In genomic region chr15:90001683-90002427, GRCh38 we compare ENCODE assay signal across 8 cellular contexts. TPM values are rescaled to one million over a fixed set of nuclear protein-coding genes. Genes with fewer than 3 reads are reported as not detected.
DNase-seq lines count a peak whose midpoint lies in the region; ATAC-seq and TF ChIP-seq lines count a peak whose summit lies in the region.

No MANE protein-coding gene starts in this region.

- ATAC-seq in HG02798 (IDR thresholded peaks at IDR 0.05; ENCODE audit: poor library complexity, unreplicated experiment), result peak; percentile 36
- ATAC-seq in HG03139 (IDR thresholded peaks at IDR 0.05; ENCODE audit: unreplicated experiment), result no peak

- H2BK12ac ChIP-seq in neuronal stem cell (ENCODE audit: low read length), result no peak overlapping the region

- no CpG with 5 or more reads among the region's 89 CpGs for WGBS in neuronal stem cell (ENCODE audit: extremely low coverage in 2 of 2, insufficient read length in 2 of 2, insufficient replicate concordance in 1 of 2), 2 donors
- 0 to 1% methylated on average over 33 to 56 of the region's 89 CpGs for WGBS in tibial nerve, 2 donors

- peak overlapping the region; percentile 64 for H2BK15ac ChIP-seq in neuronal stem cell (ENCODE audit: low read length)

- no peaks in the 10 kb centered on the region for H3K9me3 ChIP-seq in neuronal stem cell (replicated peaks in 1 of 2; ENCODE audit: control insufficient read depth in 2 of 2, insufficient read depth in 1 of 2, low read depth in 1 of 2, low read length in 2 of 2)
- no peaks in the 10 kb centered on the region for H3K9me3 ChIP-seq in tibial nerve

- H2AK5ac ChIP-seq in neuronal stem cell (ENCODE audit: low read depth, low read length), result no peak overlapping the region

- H3K14ac ChIP-seq in neuronal stem cell (ENCODE audit: low read length), result no peak overlapping the region

- H3K4me1 ChIP-seq in neuronal stem cell (ENCODE audit: control insufficient read depth in 2 of 2, insufficient read depth in 1 of 2, low read depth in 1 of 2, low read length in 2 of 2), result peaks cover 20 to 32% of the 10 kb centered on the region in 2 donors
- peaks cover 0 to 57% (median 19%) of the 10 kb centered on the region in 4 donors for H3K4me1 ChIP-seq in tibial nerve

- DNase-seq in GM10266 (ENCODE audit: extremely low spot score), result peak; percentile 91
- peak; percentile 68 for DNase-seq in RPMI7951 (ENCODE audit: low read depth)
- DNase-seq in activated gamma-delta T cell treated with anti-CD3 and anti-CD28 coated beads, Interleukin-2, amount 50 U/mL, for 16 hours (ENCODE audit: low read depth), result peak; percentile 38
- DNase-seq in foreskin melanocyte, result peak; percentile 18
- DNase-seq in neuronal stem cell (ENCODE audit: low spot score), result peak; percentile 48
- peak in 1 of 2 donors; percentile 55 for DNase-seq in tibial nerve (ENCODE audit: low spot score in 2 of 2)

- H3K18ac ChIP-seq in neuronal stem cell (ENCODE audit: low read length), result peak overlapping the region; percentile 87

- H2BK5ac ChIP-seq in neuronal stem cell (ENCODE audit: low read length), result peak overlapping the region; percentile 72

- H3K4me3 ChIP-seq in neuronal stem cell (ENCODE audit: low read length in 2 of 2) (peak overlapping the region; percentile 57 to 81), tibial nerve (peak overlapping the region; percentile 67 to 94 (median 76))

- no peak overlapping the region for H3K23ac ChIP-seq in neuronal stem cell (ENCODE audit: low read depth, low read length, poor library complexity)

- TF ChIP-seq EP300 in tibial nerve (IDR thresholded peaks at IDR 0.05), result no peak

- H3K4ac ChIP-seq in neuronal stem cell (ENCODE audit: low read length), result no peak overlapping the region

- H2BK120ac ChIP-seq in neuronal stem cell (ENCODE audit: low read depth, low read length), result peak overlapping the region; percentile 47

- H3K36me3 ChIP-seq in neuronal stem cell (replicated peaks in 1 of 2; ENCODE audit: control insufficient read depth in 2 of 2, insufficient read depth in 2 of 2, low read length in 2 of 2) (peaks cover 0 to 25% of the 10 kb centered on the region in 2 donors), tibial nerve (no peaks in the 10 kb centered on the region)

- TF ChIP-seq CTCF in GM10266 (IDR thresholded peaks at IDR 0.05; ENCODE audit: control insufficient read depth, insufficient read depth, low read depth, missing control alignments) (no peak), tibial nerve (IDR thresholded peaks at IDR 0.05) (peak in 2 of 5 experiments; percentile 12 to 17)

- peak in 1 of 2 donors; percentile 16 for TF ChIP-seq POLR2A in tibial nerve (IDR thresholded peaks at IDR 0.05)

- H2AFZ ChIP-seq in neuronal stem cell (ENCODE audit: low read length), result peak overlapping the region; percentile 86

- H3K9ac ChIP-seq in neuronal stem cell (ENCODE audit: low read depth, low read length, poor library complexity), result peak overlapping the region; percentile 89

- no peak overlapping the region for H4K91ac ChIP-seq in neuronal stem cell (ENCODE audit: low read depth, low read length, poor library complexity)

- H3K4me2 ChIP-seq in neuronal stem cell (ENCODE audit: insufficient read depth, low read length, poor library complexity, severe bottlenecking), result peak overlapping the region; percentile 70

- H3K27me3 ChIP-seq in neuronal stem cell (ENCODE audit: control insufficient read depth in 3 of 3, insufficient read depth in 3 of 3, low read depth in 1 of 3, low read length in 3 of 3), result no peaks in the 10 kb centered on the region
- H3K27me3 ChIP-seq in tibial nerve, result no peaks in the 10 kb centered on the region

- peaks cover 8% of the 10 kb centered on the region for H3K79me1 ChIP-seq in neuronal stem cell (ENCODE audit: low read depth, low read length)

- no peak overlapping the region for H4K8ac ChIP-seq in neuronal stem cell (ENCODE audit: low read depth, low read length)

- peak overlapping the region; percentile 94 for H3K27ac ChIP-seq in neuronal stem cell (replicated peaks; ENCODE audit: low read length)
- peak overlapping the region; percentile 78 to 96 (median 93) for H3K27ac ChIP-seq in tibial nerve

RNA-seq across cellular contexts. Expression of gene ZNF710, which starts 0.7 kb away (rescaled TPM):
- total RNA-seq in RPMI7951 (2014; rRNA removed; shearing (Covaris generic)), result 5.5 and 5.6 TPM in 2 replicates
- polyA plus RNA-seq in neuronal stem cell (2013, experiment 1 of 2), result 47.8 TPM
- polyA plus RNA-seq in neuronal stem cell (2013, experiment 2 of 2), result 50.8 TPM
- total RNA-seq in tibial nerve, result 10 to 100 TPM in 3 of 4 donors, 1 to 10 TPM in 1; 9.0 to 15.6 (median 11.2) TPM
